1 cellular context compared by ENCODE assay signal in genomic region chr22:46758867-46759290, GRCh38.
TF ChIP-seq lines count a peak whose summit lies in the region.

No MANE protein-coding gene starts in this region.

TF ChIP-seq in H1, 55 proteins besides CTCF, POLR2A, EP300 and RAD21 (continued from another document):
- TF ChIP-seq CHD7 (IDR thresholded peaks at IDR 0.05; ENCODE audit: insufficient replicate concordance, low read length) (no peak), TAF1 (IDR thresholded peaks at IDR 0.05; ENCODE audit: low read depth, low read length) (no peak), GABPA (IDR thresholded peaks at IDR 0.05; ENCODE audit: borderline replicate concordance, insufficient read depth, low read length) (no peak), SAP30 (IDR thresholded peaks at IDR 0.05; ENCODE audit: insufficient read depth, insufficient replicate concordance, low read length) (no peak), TBP (IDR thresholded peaks at IDR 0.05; ENCODE audit: low read depth, low read length) (no peak), CHD1 (IDR thresholded peaks at IDR 0.05; ENCODE audit: low read depth, low read length) (no peak), CBX8 (IDR thresholded peaks at IDR 0.05; ENCODE audit: borderline replicate concordance, low read depth, low read length) (no peak), RXRA (IDR thresholded peaks at IDR 0.05; ENCODE audit: insufficient read depth, low read depth, low read length) (no peak), KDM4A (IDR thresholded peaks at IDR 0.05; ENCODE audit: low read depth, low read length, severe bottlenecking) (no peak), PHF8 (conservative IDR thresholded peaks at IDR 0.05; ENCODE audit: low read depth, low read length) (no peak), SRF (IDR thresholded peaks at IDR 0.05; ENCODE audit: low read depth, low read length) (no peak), SIRT6 (IDR thresholded peaks at IDR 0.05; ENCODE audit: low read length) (no peak), CEBPB (IDR thresholded peaks at IDR 0.05; ENCODE audit: low read depth, low read length) (no peak), BCL11A (IDR thresholded peaks at IDR 0.05; ENCODE audit: low read depth in 2 of 2, low read length in 2 of 2) (no peak), ZNF274 (IDR thresholded peaks at IDR 0.05; ENCODE audit: borderline replicate concordance, extremely low read depth, low read length) (no peak), SIN3A (conservative IDR thresholded peaks at IDR 0.05 in 1 of 2, IDR thresholded peaks at IDR 0.05 in 1 of 2; ENCODE audit: low read depth in 1 of 2, low read length in 2 of 2) (no peak), KDM5A (IDR thresholded peaks at IDR 0.05; ENCODE audit: low read length) (no peak)
